Comparison of ENCODE assay signal across 9 cellular contexts in genomic region chr12:632102-632696, GRCh38. TPM values are rescaled to one million over a fixed set of nuclear protein-coding genes. Genes with fewer than 3 reads are reported as not detected.
DNase-seq lines count a peak whose midpoint lies in the region; ATAC-seq and TF ChIP-seq lines count a peak whose summit lies in the region.
"Had no signal": no experiment of that assay in that cellular context is flagged by ENCODE, and none has a peak within 500 bp of the region (broad histone marks: within the 10 kb centered on the region; RNA-seq: fewer than 3 reads in every experiment).

No MANE protein-coding gene starts in this region.

- H3K9me3 Mint-ChIP-seq in CD4-positive, alpha-beta memory T cell = no peaks in the 10 kb centered on the region
- H3K9me3 Mint-ChIP-seq in IgD-negative memory B cell = no peaks in the 10 kb centered on the region

- no peaks in the 10 kb centered on the region for H3K9me3 ChIP-seq in CD4-positive, alpha-beta memory T cell (ENCODE audit: control insufficient read depth in 1 of 2, low read length in 2 of 2)
- no peaks in the 10 kb centered on the region for H3K9me3 ChIP-seq in upper lobe of right lung

- no peak overlapping the region for H3K4me3 ChIP-seq in CD4-positive, alpha-beta memory T cell (ENCODE audit: low read length in 2 of 2)
- H3K4me3 ChIP-seq in upper lobe of right lung = peak overlapping the region; percentile 22

- CTCF ChIA-PET in CD4-positive, alpha-beta memory T cell (lab: Charles Lee; ENCODE audit: partially characterized antibody) = interaction anchor here (1.2 to 4.5 kb wide), 5 partner anchors 11 to 183 kb away, joined by 3 to 35 read pairs (median 7); partner anchors contain the start of gene WNK1

- intact Hi-C loops in CD4-positive, alpha-beta memory T cell (cut with micrococcal nuclease) = no loop called here
- intact Hi-C loops in upper lobe of right lung (cut with DNase I) = no loop called here

- DNase-seq in CD4-positive, alpha-beta memory T cell = no peak
- DNase-seq in T47D (ENCODE audit: low read depth in 1 of 2, low spot score in 1 of 2) = peak; percentile 60 to 93
- DNase-seq in left lobe of liver (ENCODE audit: low spot score) = peak; percentile 71
- no peak for DNase-seq in upper lobe of right lung
- no peak for DNase-seq in mesenteric fat pad (ENCODE audit: low spot score)
- no peak for DNase-seq in UCSD-AML1 (lab: John Stamatoyannopoulos, UW; ENCODE audit: unreplicated experiment)

- peaks cover 0 to 3% of the 10 kb centered on the region in 2 donors for H3K36me3 Mint-ChIP-seq in CD4-positive, alpha-beta memory T cell
- H3K36me3 Mint-ChIP-seq in IgD-negative memory B cell = peaks cover 1% of the 10 kb centered on the region

- H3K27me3 Mint-ChIP-seq in CD4-positive, alpha-beta memory T cell = no peaks in the 10 kb centered on the region
- H3K27me3 Mint-ChIP-seq in IgD-negative memory B cell = no peaks in the 10 kb centered on the region

- ATAC-seq in left lobe of liver (peak; percentile 84), upper lobe of right lung (peak; percentile 80), GM21723 (IDR thresholded peaks at IDR 0.05; ENCODE audit: unreplicated experiment) (no peak)

- H3K27ac ChIP-seq in CD4-positive, alpha-beta memory T cell (ENCODE audit: low read depth, low read length) = peak overlapping the region; percentile 76
- peak overlapping the region; percentile 83 for H3K27ac ChIP-seq in upper lobe of right lung
- H3K27ac ChIP-seq: KMS-11 had no signal

- peaks cover 15% of the 10 kb centered on the region for H3K4me1 ChIP-seq in CD4-positive, alpha-beta memory T cell (ENCODE audit: insufficient read depth, low read length)
- peaks cover 26% of the 10 kb centered on the region for H3K4me1 ChIP-seq in upper lobe of right lung

- H3K27me3 ChIP-seq in CD4-positive, alpha-beta memory T cell (ENCODE audit: insufficient read depth, low read length) = no peaks in the 10 kb centered on the region
- no peaks in the 10 kb centered on the region for H3K27me3 ChIP-seq in upper lobe of right lung

- POLR2A ChIA-PET in CD4-positive, alpha-beta memory T cell (lab: Charles Lee; ENCODE audit: partially characterized antibody) = interaction anchor here (1.0 to 5.6 kb wide), 7 partner anchors 10 to 119 kb away, joined by 3 to 71 read pairs (median 10); partner anchors contain the start of genes NINJ2 and WNK1

- peaks cover 8 to 36% (median 23%) of the 10 kb centered on the region in 4 donors for H3K4me1 Mint-ChIP-seq in CD4-positive, alpha-beta memory T cell
- peaks cover 30 to 41% (median 34%) of the 10 kb centered on the region in 3 donors for H3K4me1 Mint-ChIP-seq in IgD-negative memory B cell

- H3K27ac Mint-ChIP-seq in CD4-positive, alpha-beta memory T cell = peak overlapping the region in 5 of 7 donors; percentile 74 to 99 (median 86)
- H3K27ac Mint-ChIP-seq in IgD-negative memory B cell = peak overlapping the region in 2 of 3 donors; percentile 87 to 92

- in situ Hi-C loops in T47D (cut with HindIII; ENCODE audit: low pct_unique_long_range_greater_than_20kb, low sequenced_read_pairs) = no loop called here

- H3K36me3 ChIP-seq in CD4-positive, alpha-beta memory T cell (ENCODE audit: insufficient read depth, low read length) = no peaks in the 10 kb centered on the region
- no peaks in the 10 kb centered on the region for H3K36me3 ChIP-seq in upper lobe of right lung

- no peak for TF ChIP-seq CTCF in upper lobe of right lung (IDR thresholded peaks at IDR 0.05)

- peak overlapping the region in 6 of 8 donors; percentile 92 to 98 (median 93) for H3K4me3 Mint-ChIP-seq in CD4-positive, alpha-beta memory T cell
- H3K4me3 Mint-ChIP-seq in IgD-negative memory B cell = peak overlapping the region in 2 of 4 donors; percentile 6 to 91

RNA-seq across cellular contexts. Expression of gene NINJ2, which starts 31.0 kb away (rescaled TPM):
- 1 to 10 TPM; 3.7 to 4.5 TPM for total RNA-seq in CD4-positive, alpha-beta memory T cell
- polyA plus RNA-seq in CD4-positive, alpha-beta memory T cell = 10 to 100 TPM; 25.5 to 30.3 TPM
- polyA plus RNA-seq in IgD-negative memory B cell = 15.8 TPM
- total RNA-seq in left lobe of liver = 16.1 TPM
- 23.4 TPM for total RNA-seq in upper lobe of right lung
- total RNA-seq in mesenteric fat pad = 18.5 TPM

Comparison
In these comparisons a context has a peak if more than half of its experiments do, and no peak if none do; other contexts are left out.
1. DNase-seq: peak in T47D (2 of 2) and left lobe of liver (single experiment); none in CD4-positive, alpha-beta memory T cell (0 of 5), upper lobe of right lung (single experiment), mesenteric fat pad (single experiment) and UCSD-AML1 (single experiment).